Comparison of ENCODE assay signal across 13 cellular contexts in genomic region chr11:46248270-46249102, GRCh38. TPM values are rescaled to one million over a fixed set of nuclear protein-coding genes. Genes with fewer than 3 reads are reported as not detected.
DNase-seq lines count a peak whose midpoint lies in the region; ATAC-seq and TF ChIP-seq lines count a peak whose summit lies in the region.
"Had no signal": no experiment of that assay in that cellular context is flagged by ENCODE, and none has a peak within 500 bp of the region (broad histone marks: within the 10 kb centered on the region; RNA-seq: fewer than 3 reads in every experiment).

No MANE protein-coding gene starts in this region.

- peaks cover 0 to 19% (median 5%) of the 10 kb centered on the region in 9 donors for H3K4me1 ChIP-seq in heart right ventricle

- H3K27ac ChIP-seq in heart right ventricle: peak overlapping the region in 1 of 10 donors; percentile 61
- H3K27ac ChIP-seq: neutrophil had no signal

- no peak overlapping the region for H3K4me3 ChIP-seq in heart right ventricle
- H3K4me3 ChIP-seq: dorsolateral prefrontal cortex had no signal

- no peak for ATAC-seq in heart right ventricle
- ATAC-seq in HG03432 (IDR thresholded peaks at IDR 0.05; ENCODE audit: unreplicated experiment): no peak
- no peak for ATAC-seq in HG03378 (IDR thresholded peaks at IDR 0.05; ENCODE audit: unreplicated experiment)

- WGBS in heart right ventricle, 2 donors: 86 to 89% methylated on average over 19 of the region's 19 CpGs

- intact Hi-C loops in heart right ventricle (cut with DNase I): no loop called here

- no peaks in the 10 kb centered on the region for H3K9me3 ChIP-seq in heart right ventricle
- H3K9me3 ChIP-seq: neutrophil had no signal

- H3K36me3 ChIP-seq in heart right ventricle: no peaks in the 10 kb centered on the region
- H3K36me3 ChIP-seq: neutrophil had no signal

- peak; percentile 94 for DNase-seq in AG08395 (ENCODE audit: low spot score)
- peak; percentile 41 for DNase-seq in HT-29 (ENCODE audit: low spot score)
- DNase-seq in amniotic stem cell (lab: John Stamatoyannopoulos, UW): peak; percentile 88
- DNase-seq in islet precursor cell: peak; percentile 94
- no peak for DNase-seq in heart right ventricle
- no peak for DNase-seq in NCI-H1694 (lab: John Stamatoyannopoulos, UW)
- DNase-seq: activated CD4-positive, CD25-positive, alpha-beta regulatory T cell; GF-D8; GOT3 had no signal

- TF ChIP-seq CTCF in heart right ventricle (IDR thresholded peaks at IDR 0.05): no peak

- no peaks in the 10 kb centered on the region for H3K27me3 ChIP-seq in heart right ventricle
- H3K27me3 ChIP-seq: dorsolateral prefrontal cortex, neutrophil had no signal

RNA-seq across cellular contexts. Expression of gene CREB3L1, which starts 29.0 kb away (rescaled TPM):
- total RNA-seq in HT-29 (2014; rRNA removed; shearing (Covaris generic)): 50.1 and 64.2 TPM in 2 replicates
- 100 to 1,000 TPM in 1 of 10 donors, 10 to 100 TPM in 9; 14.9 to 127 (median 36.1) TPM for total RNA-seq in heart right ventricle
- 10 to 100 TPM in 1 of 2 donors, 1 to 10 TPM in 1; 9.7 to 49.5 TPM for polyA plus RNA-seq in heart right ventricle

Comparison
In these comparisons a context has a peak if more than half of its experiments do, and no peak if none do; other contexts are left out.
1. DNase-seq: peak in AG08395 (single experiment), HT-29 (single experiment), amniotic stem cell (single experiment) and islet precursor cell (single experiment); none in heart right ventricle (0 of 2) and NCI-H1694 (single experiment).